In genomic region chr1:144533480-144533879, GRCh38 we compare ENCODE assay signal across 7 cellular contexts. TPM values are rescaled to one million over a fixed set of nuclear protein-coding genes. Genes with fewer than 3 reads are reported as not detected.
"Had no signal": no experiment of that assay in that cellular context is flagged by ENCODE, and none has a peak within 500 bp of the region (broad histone marks: within the 10 kb centered on the region; RNA-seq: fewer than 3 reads in every experiment).

No MANE protein-coding gene starts in this region.

RNA-seq across cellular contexts. Expression of gene PPIAL4F, which starts 59.2 kb away (rescaled TPM):
- total RNA-seq: activated naive CD8-positive, alpha-beta T cell treated with anti-CD3 and anti-CD28 coated beads for 36 hours; adrenal gland; cardiac septum; Right ventricle myocardium inferior; T-helper 1 cell treated with Interleukin-12 subunit alpha and Interleukin-12 subunit beta and Interleukin-4 antibody, amounts not matched to agents 30 ng/mL and 1 ng/mL, for 36 hours; WTC11 had no signal
- polyA plus RNA-seq: adrenal gland, SK-N-SH had no signal
